ENCODE assay signal across 3 cellular contexts in genomic region chr6:69889591-69889956, GRCh38. TPM values are rescaled to one million over a fixed set of nuclear protein-coding genes. Genes with fewer than 3 reads are reported as not detected.
"Had no signal": no experiment of that assay in that cellular context is flagged by ENCODE, and none has a peak within 500 bp of the region (broad histone marks: within the 10 kb centered on the region; RNA-seq: fewer than 3 reads in every experiment).

No MANE protein-coding gene starts in this region.

RNA-seq across cellular contexts. Expression of gene COL19A1, which starts 23.2 kb away (rescaled TPM):
- total RNA-seq: MCF 10A, PC-3, SJSA1 had no signal
